Comparison of ENCODE assay signal across 8 cellular contexts in the genomic region with DNA sequence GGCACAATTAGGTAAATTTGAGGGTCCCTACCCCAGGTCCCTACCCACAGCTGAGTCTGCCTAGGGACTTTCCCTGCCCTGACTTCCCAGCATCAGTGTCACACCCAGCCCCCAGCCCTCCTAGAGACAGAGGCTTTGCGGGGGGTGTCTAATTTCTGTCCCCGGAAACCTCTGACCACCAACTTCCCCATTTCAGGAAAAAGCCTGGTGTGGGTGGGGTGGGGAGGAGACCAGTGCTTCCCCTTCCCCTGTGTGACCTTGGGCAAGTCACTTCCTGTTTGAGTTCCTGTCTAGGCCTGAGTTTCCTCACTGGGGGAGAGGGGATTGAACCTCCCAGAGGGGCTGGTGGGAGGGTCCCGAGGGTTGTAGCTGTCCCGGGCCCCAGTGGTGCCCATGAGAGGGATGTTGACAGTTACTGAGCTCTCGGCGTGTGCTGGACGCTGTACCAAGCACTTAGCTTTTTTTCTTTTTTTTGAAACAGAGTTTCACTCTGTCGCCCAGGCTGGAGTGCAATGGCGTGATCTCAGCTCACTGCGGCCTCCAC.
DNase-seq lines count a peak whose midpoint lies in the region; ATAC-seq, FAIRE-seq and TF ChIP-seq lines count a peak whose summit lies in the region.

No MANE protein-coding gene starts in this region.

- peak overlapping the region; percentile 65 for H3K4me3 Mint-ChIP-seq in stimulated activated effector memory CD8-positive, alpha-beta T cell treated with anti-CD3 and anti-CD28 coated beads, Interleukin-12 subunit alpha, Interleukin-12 subunit beta, amount 100 ng/mL, for 72 hours

- H3K27ac Mint-ChIP-seq in stimulated activated effector memory CD8-positive, alpha-beta T cell treated with anti-CD3 and anti-CD28 coated beads, Interleukin-12 subunit alpha, Interleukin-12 subunit beta, amount 100 ng/mL, for 72 hours = peak overlapping the region; percentile 94

- no peaks in the 10 kb centered on the region for H3K9me3 Mint-ChIP-seq in stimulated activated effector memory CD8-positive, alpha-beta T cell treated with anti-CD3 and anti-CD28 coated beads, Interleukin-12 subunit alpha, Interleukin-12 subunit beta, amount 100 ng/mL, for 72 hours

- ATAC-seq in GM21447 (IDR thresholded peaks at IDR 0.05; ENCODE audit: unreplicated experiment) (peak; percentile 37), GM21515 (IDR thresholded peaks at IDR 0.05; ENCODE audit: unreplicated experiment) (no peak), SK-N-SH treated with all-trans-retinoic acid at 6 μM for 48 hours (no peak)
- ATAC-seq in stimulated activated effector memory CD8-positive, alpha-beta T cell treated with anti-CD3 and anti-CD28 coated beads, Interleukin-12 subunit alpha, Interleukin-12 subunit beta, amount 100 ng/mL, for 72 hours = peak; percentile 65

- TF ChIP-seq POLR2A in H54 (IDR thresholded peaks at IDR 0.05; ENCODE audit: low read depth, low read length) = no peak

- DNase-seq in SKM-1 (lab: John Stamatoyannopoulos, UW; ENCODE audit: unreplicated experiment) = peak; percentile 88
- peak; percentile 74 for DNase-seq in germinal center (ENCODE audit: low spot score)
- peak in 1 of 2 donors; percentile 74 for DNase-seq in stimulated activated effector memory CD8-positive, alpha-beta T cell treated with anti-CD3 and anti-CD28 coated beads, Interleukin-12 subunit alpha, Interleukin-12 subunit beta, amount 100 ng/mL, for 72 hours (ENCODE audit: low spot score in 2 of 2)
- DNase-seq in H54 (ENCODE audit: insufficient read length, low spot score) = no peak
- no peak for DNase-seq in middle frontal gyrus (ENCODE audit: extremely low spot score, low spot score)

- peaks cover 61% of the 10 kb centered on the region for H3K4me1 Mint-ChIP-seq in stimulated activated effector memory CD8-positive, alpha-beta T cell treated with anti-CD3 and anti-CD28 coated beads, Interleukin-12 subunit alpha, Interleukin-12 subunit beta, amount 100 ng/mL, for 72 hours

- FAIRE-seq in H54 (lab: Jason Lieb, UNC) = no peak

- peaks cover 98% of the 10 kb centered on the region for H3K36me3 Mint-ChIP-seq in stimulated activated effector memory CD8-positive, alpha-beta T cell treated with anti-CD3 and anti-CD28 coated beads, Interleukin-12 subunit alpha, Interleukin-12 subunit beta, amount 100 ng/mL, for 72 hours

TF ChIP-seq in SK-N-SH treated with all-trans-retinoic acid at 6 μM for 48 hours, 23 proteins besides CTCF, POLR2A, EP300 and RAD21:
- TF ChIP-seq SNAI2 (CRISPR knock-in tag; IDR thresholded peaks at IDR 0.05) (no peak), RARB (CRISPR knock-in tag; IDR thresholded peaks at IDR 0.05) (no peak), ARNTL (CRISPR knock-in tag; IDR thresholded peaks at IDR 0.05; ENCODE audit: borderline replicate concordance, low read depth) (no peak), ESRRG (CRISPR knock-in tag; IDR thresholded peaks at IDR 0.05) (no peak), ISL1 (CRISPR knock-in tag; IDR thresholded peaks at IDR 0.05) (no peak), GLIS3 (CRISPR knock-in tag; IDR thresholded peaks at IDR 0.05) (no peak), PPARA (CRISPR knock-in tag; IDR thresholded peaks at IDR 0.05; ENCODE audit: borderline replicate concordance) (no peak), TOX (CRISPR knock-in tag; IDR thresholded peaks at IDR 0.05; ENCODE audit: borderline replicate concordance) (no peak), ZC3H10 (CRISPR knock-in tag; IDR thresholded peaks at IDR 0.05) (no peak), ZFP30 (CRISPR knock-in tag; IDR thresholded peaks at IDR 0.05) (no peak)
- TF ChIP-seq, protein P1, sequence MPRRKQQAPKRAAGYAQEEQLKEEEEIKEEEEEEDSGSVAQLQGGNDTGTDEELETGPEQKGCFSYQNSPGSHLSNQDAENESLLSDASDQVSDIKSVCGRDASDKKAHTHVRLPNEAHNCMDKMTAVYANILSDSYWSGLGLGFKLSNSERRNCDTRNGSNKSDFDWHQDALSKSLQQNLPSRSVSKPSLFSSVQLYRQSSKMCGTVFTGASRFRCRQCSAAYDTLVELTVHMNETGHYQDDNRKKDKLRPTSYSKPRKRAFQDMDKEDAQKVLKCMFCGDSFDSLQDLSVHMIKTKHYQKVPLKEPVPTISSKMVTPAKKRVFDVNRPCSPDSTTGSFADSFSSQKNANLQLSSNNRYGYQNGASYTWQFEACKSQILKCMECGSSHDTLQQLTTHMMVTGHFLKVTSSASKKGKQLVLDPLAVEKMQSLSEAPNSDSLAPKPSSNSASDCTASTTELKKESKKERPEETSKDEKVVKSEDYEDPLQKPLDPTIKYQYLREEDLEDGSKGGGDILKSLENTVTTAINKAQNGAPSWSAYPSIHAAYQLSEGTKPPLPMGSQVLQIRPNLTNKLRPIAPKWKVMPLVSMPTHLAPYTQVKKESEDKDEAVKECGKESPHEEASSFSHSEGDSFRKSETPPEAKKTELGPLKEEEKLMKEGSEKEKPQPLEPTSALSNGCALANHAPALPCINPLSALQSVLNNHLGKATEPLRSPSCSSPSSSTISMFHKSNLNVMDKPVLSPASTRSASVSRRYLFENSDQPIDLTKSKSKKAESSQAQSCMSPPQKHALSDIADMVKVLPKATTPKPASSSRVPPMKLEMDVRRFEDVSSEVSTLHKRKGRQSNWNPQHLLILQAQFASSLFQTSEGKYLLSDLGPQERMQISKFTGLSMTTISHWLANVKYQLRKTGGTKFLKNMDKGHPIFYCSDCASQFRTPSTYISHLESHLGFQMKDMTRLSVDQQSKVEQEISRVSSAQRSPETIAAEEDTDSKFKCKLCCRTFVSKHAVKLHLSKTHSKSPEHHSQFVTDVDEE (CRISPR knock-in tag; IDR thresholded peaks at IDR 0.05) = no peak

Comparison
In these comparisons a context has a peak if more than half of its experiments do, and no peak if none do; other contexts are left out.
1. ATAC-seq: peak in GM21447 (single experiment) and stimulated activated effector memory CD8-positive, alpha-beta T cell treated with anti-CD3 and anti-CD28 coated beads, Interleukin-12 subunit alpha, Interleukin-12 subunit beta, amount 100 ng/mL, for 72 hours (single experiment); none in GM21515 (single experiment) and SK-N-SH treated with all-trans-retinoic acid at 6 μM for 48 hours (single experiment).
2. DNase-seq: peak in SKM-1 (single experiment) and germinal center (single experiment); none in H54 (single experiment) and middle frontal gyrus (single experiment).